Comparison of ENCODE assay signal across 19 cellular contexts in the genomic region with DNA sequence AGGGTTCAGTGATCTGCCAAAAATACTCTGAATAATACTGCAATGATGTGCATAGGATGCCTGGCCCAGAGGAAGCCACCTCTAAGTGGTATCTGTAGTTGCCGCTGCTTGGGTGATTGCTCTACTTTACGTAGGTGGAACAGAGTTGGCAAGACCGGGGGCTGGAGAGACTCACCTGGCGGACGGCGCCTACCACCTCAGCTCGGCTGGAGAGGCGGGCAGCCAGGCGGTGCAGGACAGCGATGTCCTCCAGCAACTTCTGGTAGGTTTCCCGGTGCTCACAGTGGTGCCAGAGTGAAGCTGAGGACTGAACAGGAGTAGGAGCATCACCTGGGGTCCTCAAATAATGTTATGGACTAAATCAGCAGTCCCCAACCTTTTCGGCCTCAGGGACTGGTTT. TPM values are rescaled to one million over a fixed set of nuclear protein-coding genes. Genes with fewer than 3 reads are reported as not detected.
A peak's percentile ranks its signal among the peaks of the same experiment; 100 is the strongest.
DNase-seq lines count a peak whose midpoint lies in the region; ATAC-seq and TF ChIP-seq lines count a peak whose summit lies in the region.
"Had no signal": no experiment of that assay in that cellular context is flagged by ENCODE, and none has a peak within 500 bp of the region (broad histone marks: within the 10 kb centered on the region; RNA-seq: fewer than 3 reads in every experiment).

No MANE protein-coding gene starts in this region.

- H4K20me1 ChIP-seq in BLaER1 (no peaks in the 10 kb centered on the region), smooth muscle cell (ENCODE audit: low read depth) (no peaks in the 10 kb centered on the region)

- no peaks in the 10 kb centered on the region for H3K79me1 ChIP-seq in mesenchymal stem cell (replicated peaks; ENCODE audit: low read length, poor library complexity, severe bottlenecking)

- H2BK15ac ChIP-seq in mesenchymal stem cell (ENCODE audit: low read depth, poor library complexity, severe bottlenecking): no peak overlapping the region

- H3K79me2 ChIP-seq in smooth muscle cell (ENCODE audit: low read depth): no peaks in the 10 kb centered on the region

- peak overlapping the region; percentile 71 for H4K8ac ChIP-seq in mesenchymal stem cell (ENCODE audit: low read length)

- H3K27ac ChIP-seq in BLaER1: 0 out of 2 replicates have a peak overlapping the region, but pooled peaks have one; percentile 80
- H3K27ac ChIP-seq in colonic mucosa: no peak overlapping the region
- H3K27ac ChIP-seq in mesenchymal stem cell (ENCODE audit: low read length, poor library complexity, severe bottlenecking): no peak overlapping the region
- H3K27ac ChIP-seq in stomach smooth muscle (ENCODE audit: low read length): peak overlapping the region; percentile 60
- H3K27ac ChIP-seq in smooth muscle cell (ENCODE audit: low read depth): no peak overlapping the region
- H3K27ac ChIP-seq: GM23248 had no signal

- no peak overlapping the region for H3K14ac ChIP-seq in mesenchymal stem cell (ENCODE audit: low read length in 2 of 2)

- H3K9me3 ChIP-seq in BLaER1: no peaks in the 10 kb centered on the region
- H3K9me3 ChIP-seq in colonic mucosa: no peaks in the 10 kb centered on the region
- H3K9me3 ChIP-seq in mesenchymal stem cell (ENCODE audit: control insufficient read depth, low read length): no peaks in the 10 kb centered on the region
- no peaks in the 10 kb centered on the region for H3K9me3 ChIP-seq in stomach smooth muscle (ENCODE audit: control insufficient read depth in 2 of 2, low read length in 2 of 2)
- no peaks in the 10 kb centered on the region for H3K9me3 ChIP-seq in smooth muscle cell (replicated peaks; ENCODE audit: low read depth)
- H3K9me3 ChIP-seq: BE2C had no signal

- H2AK5ac ChIP-seq in mesenchymal stem cell (ENCODE audit: low read length, severe bottlenecking): no peak overlapping the region

- no peak overlapping the region for H2AFZ ChIP-seq in mesenchymal stem cell (ENCODE audit: low read depth, low read length)
- H2AFZ ChIP-seq in smooth muscle cell (ENCODE audit: low read depth): no peak overlapping the region
- H2AFZ ChIP-seq: GM23248 had no signal

- H3K36me3 ChIP-seq in BLaER1: no peaks in the 10 kb centered on the region
- H3K36me3 ChIP-seq in colonic mucosa: no peaks in the 10 kb centered on the region
- peaks cover 8 to 59% of the 10 kb centered on the region in 2 experiments for H3K36me3 ChIP-seq in mesenchymal stem cell (ENCODE audit: control insufficient read depth in 1 of 2, insufficient read depth in 2 of 2, low read depth in 1 of 2, low read length in 2 of 2)
- peaks cover 59 to 71% of the 10 kb centered on the region in 2 donors for H3K36me3 ChIP-seq in stomach smooth muscle (ENCODE audit: control insufficient read depth in 2 of 2, insufficient read depth in 2 of 2, low read length in 2 of 2)
- H3K36me3 ChIP-seq in smooth muscle cell (ENCODE audit: low read depth): no peaks in the 10 kb centered on the region
- H3K36me3 ChIP-seq: BE2C had no signal

- H3K9ac ChIP-seq in BLaER1 (no peak overlapping the region), colonic mucosa (ENCODE audit: low read depth in 2 of 2, low read length in 2 of 2) (no peak overlapping the region), mesenchymal stem cell (ENCODE audit: low read length) (no peak overlapping the region), stomach smooth muscle (ENCODE audit: low read length in 2 of 2) (no peak overlapping the region), smooth muscle cell (ENCODE audit: low read depth) (no peak overlapping the region)
- H3K9ac ChIP-seq: GM23248 had no signal

- no peak overlapping the region for H3K4me2 ChIP-seq in BLaER1
- no peak overlapping the region for H3K4me2 ChIP-seq in mesenchymal stem cell (ENCODE audit: low read length, poor library complexity, severe bottlenecking)
- H3K4me2 ChIP-seq in smooth muscle cell: no peak overlapping the region

- no peak overlapping the region for H3K4me3 ChIP-seq in BLaER1
- H3K4me3 ChIP-seq in colonic mucosa: no peak overlapping the region
- H3K4me3 ChIP-seq in mesenchymal stem cell (ENCODE audit: insufficient read depth in 1 of 2, low read depth in 1 of 2, low read length in 2 of 2): no peak overlapping the region
- H3K4me3 ChIP-seq in stomach smooth muscle (ENCODE audit: low read length in 2 of 2): no peak overlapping the region
- no peak overlapping the region for H3K4me3 ChIP-seq in smooth muscle cell
- H3K4me3 ChIP-seq: GM23248, K562 had no signal

- peaks cover 20% of the 10 kb centered on the region for H3F3A ChIP-seq in smooth muscle cell (ENCODE audit: low read depth)

- 97% methylated on average over 12 of the region's 12 CpGs for WGBS in mesenchymal stem cell
- WGBS in smooth muscle cell (ENCODE audit: low lambda C conversion rate): 96% methylated on average over 12 of the region's 12 CpGs

- no peak for ATAC-seq in HG02973 (IDR thresholded peaks at IDR 0.05; ENCODE audit: unreplicated experiment)
- ATAC-seq: CD8-positive, alpha-beta T cell; K562 had no signal

- H3K4ac ChIP-seq in mesenchymal stem cell (ENCODE audit: low read depth in 1 of 2, low read length in 2 of 2): peak overlapping the region in 1 of 2 experiments; percentile 75

- peak overlapping the region; percentile 65 to 75 for H2BK12ac ChIP-seq in mesenchymal stem cell (ENCODE audit: low read length in 2 of 2)

- peak overlapping the region in 1 of 2 experiments; percentile 88 for H3K18ac ChIP-seq in mesenchymal stem cell (ENCODE audit: low read depth in 1 of 2, low read length in 2 of 2)

- H3K27me3 ChIP-seq in BLaER1 (no peaks in the 10 kb centered on the region), colonic mucosa (no peaks in the 10 kb centered on the region), mesenchymal stem cell (ENCODE audit: control insufficient read depth in 1 of 2, insufficient read depth in 1 of 2, low read length in 2 of 2) (no peaks in the 10 kb centered on the region), stomach smooth muscle (ENCODE audit: control insufficient read depth in 1 of 2, insufficient read depth in 2 of 2, low read length in 2 of 2) (no peaks in the 10 kb centered on the region), smooth muscle cell (ENCODE audit: low read depth) (no peaks in the 10 kb centered on the region)
- H3K27me3 ChIP-seq: BE2C had no signal

- no peak overlapping the region for H3K23ac ChIP-seq in mesenchymal stem cell (ENCODE audit: low read length in 2 of 2)

- no peak overlapping the region for H2BK5ac ChIP-seq in mesenchymal stem cell (ENCODE audit: low read depth, low read length, poor library complexity, severe bottlenecking)

- TF ChIP-seq CTCF in colonic mucosa (IDR thresholded peaks at IDR 0.05): no peak
- no peak for TF ChIP-seq CTCF in smooth muscle cell (IDR thresholded peaks at IDR 0.05; ENCODE audit: borderline replicate concordance, insufficient read depth, poor library complexity, severe bottlenecking)

- intact Hi-C loops in colonic mucosa (cut with DNase I): no loop called here

- peak overlapping the region; percentile 94 for H4K91ac ChIP-seq in mesenchymal stem cell (ENCODE audit: low read length)

- H3K4me1 ChIP-seq in BLaER1: peaks cover 72% of the 10 kb centered on the region
- no peaks in the 10 kb centered on the region for H3K4me1 ChIP-seq in colonic mucosa
- H3K4me1 ChIP-seq in mesenchymal stem cell (ENCODE audit: control insufficient read depth, insufficient read depth, low read depth, low read length): peaks cover 19% of the 10 kb centered on the region
- peaks cover 38% of the 10 kb centered on the region for H3K4me1 ChIP-seq in stomach smooth muscle (ENCODE audit: control insufficient read depth, insufficient read depth, low read length)
- H3K4me1 ChIP-seq in smooth muscle cell (ENCODE audit: low read depth): peaks cover 22% of the 10 kb centered on the region
- H3K4me1 ChIP-seq: BE2C had no signal

- H2BK120ac ChIP-seq in mesenchymal stem cell (ENCODE audit: low read depth, low read length): no peak overlapping the region

- DNase-seq in colonic mucosa (peak; percentile 15), mesenchymal stem cell (no peak), smooth muscle cell (lab: John Stamatoyannopoulos, UW; ENCODE audit: unreplicated experiment) (no peak), midbrain (lab: John Stamatoyannopoulos, UW) (no peak)
- DNase-seq: BE2C; CD8-positive, alpha-beta T cell; GM23248; HCEC 1CT; NCI-H1694 treated with DMSO at 0.1 percent for 48 hours; NCI-H2107; NCI-H524; NCI-H82; OCI-M1; SHP77 had no signal

RNA-seq across cellular contexts. Expression of a gene that starts 34.5 kb away (rescaled TPM):
- 10 to 100 TPM; 10.3 to 29.3 TPM for total RNA-seq in colonic mucosa
- 0.35 TPM for polyA plus RNA-seq in mesenchymal stem cell (2013, experiment 1 of 2)
- polyA plus RNA-seq in mesenchymal stem cell (2013, experiment 2 of 2): 0.32 TPM
- not detected in 2 replicates for total RNA-seq in smooth muscle cell
- polyA plus RNA-seq in smooth muscle cell: not detected in 2 replicates
- total RNA-seq: A172; CD8-positive, alpha-beta T cell; GM23248 had no signal
- polyA plus RNA-seq: GM23248 had no signal

Comparison
In these comparisons a context has a peak if more than half of its experiments do, and no peak if none do; other contexts are left out.
1. H3K27ac ChIP-seq: peak in BLaER1 (single experiment) and stomach smooth muscle (single experiment); none in colonic mucosa (single experiment), mesenchymal stem cell (single experiment) and smooth muscle cell (single experiment).
2. RNA of a gene that starts 34.5 kb away (total RNA-seq): 10.3 to 29.3 TPM in colonic mucosa; not detected in smooth muscle cell; every median in the first group is over 10 times any median in the second.